In the genomic region with DNA sequence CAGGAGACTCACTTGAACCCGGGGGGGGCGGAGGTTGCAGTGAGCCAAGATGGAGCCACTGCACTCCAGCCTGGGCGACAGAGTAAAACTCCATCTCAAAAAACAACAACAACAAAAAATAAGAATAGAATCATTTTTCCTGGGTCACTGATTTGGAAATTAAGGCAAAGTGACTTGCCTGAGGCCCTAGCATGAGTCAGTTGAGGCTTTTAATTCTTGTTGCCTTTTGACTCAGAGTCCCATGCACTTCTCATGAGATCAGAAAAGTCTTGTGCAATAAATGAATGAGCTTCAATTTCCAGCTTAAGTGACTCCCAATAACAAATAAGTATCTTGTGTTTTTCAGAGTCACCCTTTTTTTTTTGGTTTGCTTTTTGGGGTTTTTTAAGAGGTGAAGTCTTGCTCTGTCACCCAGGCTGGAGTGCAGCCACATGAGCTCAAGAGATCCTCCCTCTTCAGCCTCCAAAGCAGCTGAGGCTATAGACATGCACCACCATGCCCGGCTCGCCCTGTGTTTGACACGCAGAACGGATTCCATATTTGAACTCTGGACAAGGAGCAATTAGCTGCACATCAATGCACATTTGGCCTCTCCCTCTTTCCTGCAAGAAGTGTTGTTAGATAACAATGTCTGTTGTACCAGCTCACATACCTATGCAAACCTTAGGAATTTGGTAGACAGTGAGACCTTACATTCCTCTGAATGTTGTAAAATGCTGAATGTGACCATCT, we compare ENCODE assay signal across 8 cellular contexts. TPM values are rescaled to one million over a fixed set of nuclear protein-coding genes. Genes with fewer than 3 reads are reported as not detected.
A peak's percentile ranks its signal among the peaks of the same experiment; 100 is the strongest.
DNase-seq lines count a peak whose midpoint lies in the region; ATAC-seq and TF ChIP-seq lines count a peak whose summit lies in the region.

No MANE protein-coding gene starts in this region.

- ATAC-seq in aorta (ENCODE audit: low FRiP score), result peak; percentile 66

- WGBS in aorta, 2 donors, result 85 to 93% methylated on average over 7 of the region's 7 CpGs

- H3K36me3 ChIP-seq in adipocyte (ENCODE audit: control insufficient read depth, insufficient read depth, low read length, severe bottlenecking), result no peaks in the 10 kb centered on the region
- H3K36me3 ChIP-seq in aorta (ENCODE audit: control insufficient read depth in 1 of 2, insufficient read depth in 2 of 2, low read length in 1 of 2), result no peaks in the 10 kb centered on the region

- H3K27ac ChIP-seq in aorta (ENCODE audit: low read depth in 1 of 2, low read length in 2 of 2), result no peak overlapping the region

- H3K27me3 ChIP-seq in adipocyte (replicated peaks; ENCODE audit: control insufficient read depth, insufficient read depth, low read length) (no peaks in the 10 kb centered on the region), aorta (ENCODE audit: control insufficient read depth in 1 of 2, insufficient read depth in 2 of 2, low read length in 1 of 2) (no peaks in the 10 kb centered on the region)

- TF ChIP-seq CTCF in GM20000 (IDR thresholded peaks at IDR 0.05; ENCODE audit: extremely low read depth, missing control alignments), result no peak

- DNase-seq in stimulated activated CD4-positive, alpha-beta T cell treated with anti-CD3 and anti-CD28 coated beads, Interleukin-1b, Interleukin-23, amount 100 ng/mL, for 48 hours, result peak; percentile 30
- DNase-seq in stimulated activated CD4-positive, alpha-beta T cell treated with anti-CD3 and anti-CD28 coated beads, Interleukin-4, amount 100 ng/mL, for 4 hours, result no peak
- peak; percentile 96 for DNase-seq in adipocyte (ENCODE audit: low read depth)
- DNase-seq in kidney glomerular epithelial cell (lab: John Stamatoyannopoulos, UW), result peak; percentile 84
- DNase-seq in aorta, result no peak
- DNase-seq in GM19238 (ENCODE audit: insufficient read length, low spot score), result no peak
- DNase-seq in GM20000 (ENCODE audit: low spot score), result no peak
- no peak for DNase-seq in nucleus accumbens (lab: John Stamatoyannopoulos, UW)

- H3K9me3 ChIP-seq in adipocyte (ENCODE audit: control insufficient read depth, low read length), result no peaks in the 10 kb centered on the region
- no peaks in the 10 kb centered on the region for H3K9me3 ChIP-seq in aorta (ENCODE audit: control insufficient read depth, low read length)

- intact Hi-C loops in aorta (cut with DNase I), result loop anchor here in 1 of 2 donors (10.0 kb wide), 1 partner anchor 66 kb away; the partner anchor contains the start of gene DDI2

- H3K4me3 ChIP-seq in adipocyte (ENCODE audit: low read length) (peak overlapping the region; percentile 49), aorta (ENCODE audit: low read length in 2 of 2) (no peak overlapping the region)

- H3K4me1 ChIP-seq in adipocyte (ENCODE audit: control insufficient read depth, insufficient read depth, low read length) (peaks cover 45% of the 10 kb centered on the region), aorta (ENCODE audit: control insufficient read depth in 1 of 2, insufficient read depth in 2 of 2, low read length in 2 of 2) (no peaks in the 10 kb centered on the region)

- H3K9ac ChIP-seq in adipocyte (ENCODE audit: low read length), result peak overlapping the region; percentile 85

RNA-seq across cellular contexts. Expression of gene PLEKHM2, which starts 3.3 kb away (rescaled TPM):
- total RNA-seq in aorta, result 10 to 100 TPM; 81.4 to 81.7 TPM
- polyA plus RNA-seq in aorta, result 10 to 100 TPM; 23.9 to 67.6 TPM

RNA-seq across cellular contexts. Expression of gene SLC25A34, which starts 55.3 kb away (rescaled TPM):
- 1 to 10 TPM; 2.5 to 4.3 TPM for total RNA-seq in aorta
- polyA plus RNA-seq in aorta, result 1 to 10 TPM; 5.6 to 9.8 TPM

Comparison
In these comparisons a context has a peak if more than half of its experiments do, and no peak if none do; other contexts are left out.
1. DNase-seq: peak in stimulated activated CD4-positive, alpha-beta T cell treated with anti-CD3 and anti-CD28 coated beads, Interleukin-1b, Interleukin-23, amount 100 ng/mL, for 48 hours (single experiment), adipocyte (single experiment) and kidney glomerular epithelial cell (single experiment); none in stimulated activated CD4-positive, alpha-beta T cell treated with anti-CD3 and anti-CD28 coated beads, Interleukin-4, amount 100 ng/mL, for 4 hours (0 of 2), aorta (0 of 2), GM19238 (single experiment), GM20000 (single experiment) and nucleus accumbens (0 of 56).